7 cellular contexts compared by ENCODE assay signal in the genomic region with DNA sequence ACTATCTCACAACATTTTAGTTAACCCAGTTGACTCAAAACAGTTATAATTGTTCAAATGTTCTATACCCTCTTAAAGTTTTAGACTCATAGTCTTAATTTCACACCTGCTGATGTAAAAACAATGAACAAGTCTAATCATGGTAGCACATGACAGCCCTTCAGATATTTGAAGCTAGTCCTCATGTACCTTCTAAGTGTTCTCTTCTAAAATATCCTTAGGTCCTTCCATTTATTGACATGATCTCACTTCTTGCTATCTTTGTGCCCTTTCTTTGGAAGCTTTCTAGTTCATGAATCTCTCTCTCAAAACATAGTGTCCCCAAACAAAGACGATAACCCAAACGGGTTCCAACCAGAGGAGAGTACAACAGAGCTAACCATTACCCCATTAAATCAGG.
"Had no signal": no experiment of that assay in that cellular context is flagged by ENCODE, and none has a peak within 500 bp of the region (broad histone marks: within the 10 kb centered on the region; RNA-seq: fewer than 3 reads in every experiment).

No MANE protein-coding gene starts in this region.

- H3K27ac ChIP-seq: HL-60 had no signal

- H3K27ac Mint-ChIP-seq: GM23338, H9 had no signal

- DNase-seq: H9, HCEC 1CT, IMR-90, KG1 had no signal

- H3K9me3 Mint-ChIP-seq: GM23338, H9 had no signal

- ATAC-seq: GM23338, K562 had no signal

- H3K4me3 ChIP-seq: GM23338, K562 had no signal
